ENCODE assay signal across 18 cellular contexts in the genomic region with DNA sequence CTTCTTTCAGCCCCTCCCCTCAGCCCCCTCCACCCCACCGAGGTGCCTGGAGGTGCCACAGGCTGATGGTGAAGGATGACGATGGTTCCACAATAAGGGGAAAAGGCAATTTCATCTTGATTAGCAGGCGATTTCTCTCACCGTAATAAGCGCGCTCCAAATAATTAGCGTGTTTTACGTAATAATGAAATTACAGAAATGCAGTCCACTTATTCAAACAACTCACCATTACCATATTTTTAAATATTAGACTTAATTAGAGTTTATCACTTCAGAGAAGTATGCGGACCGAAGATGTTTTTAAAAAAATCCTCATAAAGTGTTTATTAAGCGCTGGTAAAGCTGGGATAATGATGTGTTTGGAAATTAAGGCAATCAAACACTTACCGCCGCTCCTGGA. TPM values are rescaled to one million over a fixed set of nuclear protein-coding genes. Genes with fewer than 3 reads are reported as not detected.
DNase-seq lines count a peak whose midpoint lies in the region; TF ChIP-seq lines count a peak whose summit lies in the region.
"Had no signal": no experiment of that assay in that cellular context is flagged by ENCODE, and none has a peak within 500 bp of the region (broad histone marks: within the 10 kb centered on the region; RNA-seq: fewer than 3 reads in every experiment).

No MANE protein-coding gene starts in this region.

- no peak for TF ChIP-seq CTCF in esophagus squamous epithelium (IDR thresholded peaks at IDR 0.05)

- no peak overlapping the region for H2BK120ac ChIP-seq in mesenchymal stem cell (ENCODE audit: low read depth, low read length)

- no peak overlapping the region for H3K23ac ChIP-seq in mesenchymal stem cell (ENCODE audit: low read length in 2 of 2)

- H2AFZ ChIP-seq in mesenchymal stem cell (ENCODE audit: low read depth, low read length), result no peak overlapping the region

- H3K4me2 ChIP-seq in mesenchymal stem cell (ENCODE audit: low read length, poor library complexity, severe bottlenecking), result no peak overlapping the region
- H3K4me2 ChIP-seq: A549 had no signal

- H3K27me3 ChIP-seq in mesenchymal stem cell (ENCODE audit: control insufficient read depth in 1 of 2, insufficient read depth in 1 of 2, low read length in 2 of 2) (no peaks in the 10 kb centered on the region), esophagus squamous epithelium (no peaks in the 10 kb centered on the region)
- H3K27me3 ChIP-seq: BLaER1 treated with 17β-estradiol and CSF1 and Interleukin-3, amounts not matched to agents 10 nM and 100 nM had no signal

- H2AK5ac ChIP-seq in mesenchymal stem cell (ENCODE audit: low read length, severe bottlenecking), result no peak overlapping the region

- H3K9me3 ChIP-seq in mesenchymal stem cell (ENCODE audit: control insufficient read depth, low read length), result no peaks in the 10 kb centered on the region
- no peaks in the 10 kb centered on the region for H3K9me3 ChIP-seq in esophagus squamous epithelium
- H3K9me3 ChIP-seq: BLaER1 treated with 17β-estradiol and CSF1 and Interleukin-3, amounts not matched to agents 10 nM and 100 nM had no signal

- no peak overlapping the region for H3K18ac ChIP-seq in mesenchymal stem cell (ENCODE audit: low read depth in 1 of 2, low read length in 2 of 2)

- no peak overlapping the region for H2BK5ac ChIP-seq in mesenchymal stem cell (ENCODE audit: low read depth, low read length, poor library complexity, severe bottlenecking)

- H3K27ac ChIP-seq in mesenchymal stem cell (ENCODE audit: low read length, poor library complexity, severe bottlenecking) (no peak overlapping the region), esophagus squamous epithelium (no peak overlapping the region)
- H3K27ac ChIP-seq: 22Rv1, A549, C4-2B had no signal

- no peak overlapping the region for H3K14ac ChIP-seq in mesenchymal stem cell (ENCODE audit: low read length in 2 of 2)

- no peak overlapping the region for H2BK12ac ChIP-seq in mesenchymal stem cell (ENCODE audit: low read length in 2 of 2)

- H4K8ac ChIP-seq in mesenchymal stem cell (ENCODE audit: low read length), result no peak overlapping the region

- H3K36me3 ChIP-seq in mesenchymal stem cell (ENCODE audit: control insufficient read depth in 1 of 2, insufficient read depth in 2 of 2, low read depth in 1 of 2, low read length in 2 of 2), result peaks cover 12 to 28% of the 10 kb centered on the region in 2 experiments
- peaks cover 0 to 10% (median 0%) of the 10 kb centered on the region in 3 donors for H3K36me3 ChIP-seq in esophagus squamous epithelium

- H3K4ac ChIP-seq in mesenchymal stem cell (ENCODE audit: low read depth in 1 of 2, low read length in 2 of 2), result no peak overlapping the region

- TF ChIP-seq POLR2A in esophagus squamous epithelium (IDR thresholded peaks at IDR 0.05), result no peak

- no peak overlapping the region for H4K91ac ChIP-seq in mesenchymal stem cell (ENCODE audit: low read length)

- H3K4me3 ChIP-seq in mesenchymal stem cell (ENCODE audit: insufficient read depth in 1 of 2, low read depth in 1 of 2, low read length in 2 of 2), result no peak overlapping the region
- H3K4me3 ChIP-seq in esophagus squamous epithelium, result no peak overlapping the region
- H3K4me3 ChIP-seq: A549; BLaER1 treated with 17β-estradiol and CSF1 and Interleukin-3, amounts not matched to agents 10 nM and 100 nM had no signal

- no peak overlapping the region for H3K9ac ChIP-seq in mesenchymal stem cell (ENCODE audit: low read length)

- WGBS in mesenchymal stem cell, result 96% methylated on average over 13 of the region's 13 CpGs
- 89 to 96% methylated on average over 12 to 13 of the region's 13 CpGs for WGBS in esophagus squamous epithelium, 2 donors

- H3K4me1 ChIP-seq in mesenchymal stem cell (ENCODE audit: control insufficient read depth, insufficient read depth, low read depth, low read length) (no peaks in the 10 kb centered on the region), esophagus squamous epithelium (peaks cover 0 to 5% (median 0%) of the 10 kb centered on the region in 3 donors)
- H3K4me1 ChIP-seq: A549 had no signal

- peaks cover 5% of the 10 kb centered on the region for H3K79me1 ChIP-seq in mesenchymal stem cell (replicated peaks; ENCODE audit: low read length, poor library complexity, severe bottlenecking)

- peak; percentile 64 for DNase-seq in NCI-H748 (lab: John Stamatoyannopoulos, UW; ENCODE audit: unreplicated experiment)
- DNase-seq in NCI-H748 treated with DMSO at 0.1 percent for 48 hours (lab: John Stamatoyannopoulos, UW), result no peak
- no peak for DNase-seq in mesenchymal stem cell
- DNase-seq in DMS153 treated with DMSO at 0.1 percent for 48 hours (lab: John Stamatoyannopoulos, UW; ENCODE audit: unreplicated experiment), result no peak
- DNase-seq in esophagus squamous epithelium (lab: John Stamatoyannopoulos, UW), result no peak
- DNase-seq: AML-193; CD4-positive, alpha-beta memory T cell; CD4-positive, CD25-positive, alpha-beta regulatory T cell; CD8-positive, alpha-beta memory T cell; COR-L47; DMS 273 treated with DMSO at 0.1 percent for 48 hours; DMS153; DMS79 treated with DMSO at 0.1 percent for 48 hours; GF-D8 had no signal

- H2BK15ac ChIP-seq in mesenchymal stem cell (ENCODE audit: low read depth, poor library complexity, severe bottlenecking), result peak overlapping the region; percentile 21

- intact Hi-C loops in esophagus squamous epithelium (cut with DNase I), result no loop called here

RNA-seq across cellular contexts. Expression of a gene that starts 14.9 kb away (rescaled TPM):
- 18.5 TPM for polyA plus RNA-seq in mesenchymal stem cell (2013, experiment 1 of 2)
- 18.4 TPM for polyA plus RNA-seq in mesenchymal stem cell (2013, experiment 2 of 2)
- total RNA-seq in esophagus squamous epithelium, result 10 to 100 TPM; 19.2 to 45.2 (median 22.0) TPM
